13 cellular contexts compared by ENCODE assay signal in the genomic region with DNA sequence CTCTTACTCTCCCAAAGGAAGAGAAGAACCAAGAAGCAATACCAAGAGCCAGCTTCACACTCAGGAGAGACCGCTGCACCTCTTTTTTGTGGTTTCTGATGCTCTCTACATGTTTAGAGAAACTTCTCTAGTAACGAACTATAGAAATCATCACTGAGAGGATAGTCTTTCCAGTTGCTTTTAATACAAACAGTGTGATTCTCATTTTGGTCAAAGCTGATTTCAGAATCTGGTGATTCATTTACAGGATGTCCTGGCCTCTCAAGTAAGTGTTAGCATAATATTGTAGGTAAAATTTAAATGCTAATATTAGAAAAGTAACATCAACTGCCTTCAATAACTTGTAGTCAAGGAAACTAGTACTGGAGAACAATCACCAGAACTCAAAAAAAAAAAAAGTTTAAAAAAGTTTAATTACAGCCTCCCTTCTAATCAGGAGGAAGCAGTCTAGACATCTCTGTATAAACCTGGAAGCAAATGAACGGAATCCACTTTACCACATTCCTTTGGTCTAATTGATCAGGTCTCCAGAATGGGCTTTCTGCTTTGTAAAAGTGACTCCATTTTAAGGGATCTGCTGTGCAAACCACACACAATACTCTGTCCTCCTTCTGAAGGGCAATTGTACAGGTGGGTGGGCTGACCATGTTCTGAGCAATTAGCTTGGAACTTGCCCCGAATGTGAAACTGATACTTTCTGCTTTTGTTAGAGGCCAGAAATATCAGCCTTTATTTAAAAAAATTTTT. TPM values are rescaled to one million over a fixed set of nuclear protein-coding genes. Genes with fewer than 3 reads are reported as not detected.
DNase-seq lines count a peak whose midpoint lies in the region; ATAC-seq and TF ChIP-seq lines count a peak whose summit lies in the region.
"Had no signal": no experiment of that assay in that cellular context is flagged by ENCODE, and none has a peak within 500 bp of the region (broad histone marks: within the 10 kb centered on the region; RNA-seq: fewer than 3 reads in every experiment).

No MANE protein-coding gene starts in this region.

- no peaks in the 10 kb centered on the region for H3K79me2 ChIP-seq in KMS-11 (ENCODE audit: insufficient read depth, low read depth)

- peak overlapping the region; percentile 15; the same call in 1 of the 2 replicates for H3K9ac ChIP-seq in KMS-11

- TF ChIP-seq POLR2A in breast epithelium (IDR thresholded peaks at IDR 0.05) (no peak), tibial nerve (IDR thresholded peaks at IDR 0.05) (no peak)

- H3K4me1 ChIP-seq in KMS-11 (ENCODE audit: low read depth, poor library complexity, severe bottlenecking) (peaks cover 43% of the 10 kb centered on the region), breast epithelium (peaks cover 0 to 4% of the 10 kb centered on the region in 2 donors), tibial nerve (peaks cover under 1 to 81% (median 35%) of the 10 kb centered on the region in 4 donors)

- peaks cover 5% of the 10 kb centered on the region for H3K36me3 Mint-ChIP-seq in T-helper 17 cell (ENCODE audit: low read depth)

- H4K20me1 ChIP-seq in KMS-11 (ENCODE audit: insufficient read depth): no peaks in the 10 kb centered on the region

- TF ChIP-seq CTCF in KMS-11 (conservative IDR thresholded peaks at IDR 0.05; ENCODE audit: low read depth, low read length) (no peak), breast epithelium (IDR thresholded peaks at IDR 0.05) (no peak), tibial nerve (IDR thresholded peaks at IDR 0.05) (no peak)

- H3K4me3 Mint-ChIP-seq in T-helper 17 cell: no peak overlapping the region
- H3K4me3 Mint-ChIP-seq: activated CD4-positive, alpha-beta T cell treated with anti-CD3 and anti-CD28 coated beads, Interleukin-2, amount 10 ng/mL, durations not matched to agents 24 days and 14 days had no signal

- H3K27ac Mint-ChIP-seq in T-helper 17 cell: no peak overlapping the region
- H3K27ac Mint-ChIP-seq: activated CD4-positive, alpha-beta T cell treated with anti-CD3 and anti-CD28 coated beads, Interleukin-2, amount 10 ng/mL, durations not matched to agents 24 days and 14 days had no signal

- H2AFZ ChIP-seq in KMS-11 (ENCODE audit: low read depth): peak overlapping the region; percentile 46

- peak overlapping the region; percentile 59 for H3K4me2 ChIP-seq in KMS-11

- H3K27ac ChIP-seq in KMS-11 (peak overlapping the region; percentile 74), breast epithelium (peak overlapping the region in 1 of 2 donors; percentile 82), tibial nerve (peak overlapping the region; percentile 29 to 91 (median 86))

- H3K9me3 ChIP-seq in breast epithelium: no peaks in the 10 kb centered on the region
- H3K9me3 ChIP-seq in tibial nerve: no peaks in the 10 kb centered on the region
- H3K9me3 ChIP-seq in T-helper 17 cell (ENCODE audit: control insufficient read depth, low read length, poor library complexity, severe bottlenecking): no peaks in the 10 kb centered on the region

- no peak overlapping the region for H3K4me3 ChIP-seq in KMS-11 (IDR thresholded peaks at IDR 0.05; ENCODE audit: insufficient read depth, low read depth, low read length)
- H3K4me3 ChIP-seq in breast epithelium: peak overlapping the region in 2 of 3 donors; percentile 68 to 82
- peak overlapping the region in 2 of 4 donors; percentile 82 to 90 for H3K4me3 ChIP-seq in tibial nerve

- H3K27me3 Mint-ChIP-seq in T-helper 17 cell: peaks cover 61% of the 10 kb centered on the region

- H3K27me3 ChIP-seq in KMS-11 (ENCODE audit: insufficient read depth, low read depth): no peaks in the 10 kb centered on the region
- peaks cover 0 to 19% of the 10 kb centered on the region in 2 donors for H3K27me3 ChIP-seq in breast epithelium
- no peaks in the 10 kb centered on the region for H3K27me3 ChIP-seq in tibial nerve

- 44 to 52% methylated on average over 4 of the region's 4 CpGs for WGBS in tibial nerve, 2 donors

- no peaks in the 10 kb centered on the region for H3K36me3 ChIP-seq in KMS-11 (ENCODE audit: insufficient read depth)
- no peaks in the 10 kb centered on the region for H3K36me3 ChIP-seq in breast epithelium
- peaks cover 0 to 13% (median 0%) of the 10 kb centered on the region in 3 donors for H3K36me3 ChIP-seq in tibial nerve

- ATAC-seq in T-helper 17 cell (no peak), GM21515 (IDR thresholded peaks at IDR 0.05; ENCODE audit: unreplicated experiment) (no peak)

- TF ChIP-seq EP300 in tibial nerve (IDR thresholded peaks at IDR 0.05): no peak

- intact Hi-C loops in breast epithelium (cut with DNase I; ENCODE audit: low total_unique reads): no loop called here

- H3K4me1 Mint-ChIP-seq in T-helper 17 cell: peaks cover 14% of the 10 kb centered on the region

- no peak for DNase-seq in breast epithelium (ENCODE audit: low spot score in 2 of 2)
- DNase-seq in kidney glomerular epithelial cell (lab: John Stamatoyannopoulos, UW): peak; percentile 74
- no peak for DNase-seq in tibial nerve (ENCODE audit: low spot score in 2 of 2)
- no peak for DNase-seq in NCI-H82 treated with DMSO at 0.1 percent for 48 hours (lab: John Stamatoyannopoulos, UW; ENCODE audit: unreplicated experiment)
- DNase-seq in T-helper 17 cell: no peak
- no peak for DNase-seq in DMS114 treated with DMSO at 0.1 percent for 48 hours (lab: John Stamatoyannopoulos, UW; ENCODE audit: unreplicated experiment)
- DNase-seq: activated CD4-positive, alpha-beta T cell treated with anti-CD3 and anti-CD28 coated beads, Interleukin-2, amount 10 ng/mL, durations not matched to agents 24 days and 14 days; activated naive CD4-positive, alpha-beta T cell treated with anti-CD3 and anti-CD28 coated beads, Interleukin-2, amount 50 U/mL, for 16 hours; GF-D8; midbrain; NCI-H1930 had no signal

RNA-seq across cellular contexts. Expression of gene LAMB1, which starts 3.0 kb away (rescaled TPM):
- total RNA-seq in breast epithelium: 100 to 1,000 TPM; 115 to 324 (median 300) TPM
- 100 to 1,000 TPM; 232 to 563 (median 357) TPM for total RNA-seq in tibial nerve
- not detected for total RNA-seq in T-helper 17 cell
- total RNA-seq: activated CD4-positive, alpha-beta T cell treated with anti-CD3 and anti-CD28 coated beads, Interleukin-2, amount 10 ng/mL, durations not matched to agents 24 days and 14 days had no signal

Comparison
In these comparisons a context has a peak if more than half of its experiments do, and no peak if none do; other contexts are left out.
1. RNA of gene LAMB1, which starts 3.0 kb away (total RNA-seq): 232 to 563 TPM in tibial nerve and 115 to 324 TPM in breast epithelium; not detected in T-helper 17 cell; every median in the first group is over 10 times any median in the second.